8 cellular contexts compared by ENCODE assay signal in genomic region chr12:48681416-48681737, GRCh38. TPM values are rescaled to one million over a fixed set of nuclear protein-coding genes. Genes with fewer than 3 reads are reported as not detected.
DNase-seq lines count a peak whose midpoint lies in the region; ATAC-seq, FAIRE-seq and TF ChIP-seq lines count a peak whose summit lies in the region.

No MANE protein-coding gene starts in this region.

- TF ChIP-seq RAD21 in K562 (CRISPR knock-in tag; conservative IDR thresholded peaks at IDR 0.05 in 1 of 2, IDR thresholded peaks at IDR 0.05 in 1 of 2), result no peak

- intact Hi-C loops in K562 (cut with micrococcal nuclease) (no loop called here), kidney (cut with DNase I) (no loop called here)

- peaks cover 16% of the 10 kb centered on the region for H4K20me1 ChIP-seq in KMS-11 (ENCODE audit: insufficient read depth)
- no peaks in the 10 kb centered on the region for H4K20me1 ChIP-seq in K562 (replicated peaks; ENCODE audit: control insufficient read depth, insufficient read depth, low read length)

- peak overlapping the region; percentile 74 for H3K4me2 ChIP-seq in KMS-11
- peak overlapping the region; percentile 97 for H3K4me2 ChIP-seq in K562 (ENCODE audit: insufficient read depth, low read length)

- peak; percentile 3 for ATAC-seq in K562
- no peak for ATAC-seq in HG02870 (IDR thresholded peaks at IDR 0.05; ENCODE audit: unreplicated experiment)

- POLR2A ChIA-PET in K562 (lab: Yijun Ruan, JAX), result interaction anchor here (1.0 to 4.7 kb wide), 4 partner anchors 9 to 34 kb away, joined by 3 to 45 read pairs (median 14); no protein-coding TSS in a partner anchor

- no peaks in the 10 kb centered on the region for H3K9me1 ChIP-seq in K562 (ENCODE audit: control insufficient read depth, insufficient read depth, low read length)

- in situ Hi-C loops in K562 (cut with MboI), result no loop called here

- TSS peak; percentile 46 for BruUV-seq in K562 (replicated peaks; lab: Mats Ljungman, UMichigan)

- H3K27ac ChIP-seq in KMS-11, result peak overlapping the region; percentile 89
- H3K27ac ChIP-seq in K562 (ENCODE audit: extremely low read depth, low read depth, low read length), result peak overlapping the region; percentile 97
- H3K27ac ChIP-seq in kidney (ENCODE audit: low read depth in 2 of 2, low read length in 2 of 2), result peak overlapping the region; percentile 90 to 96
- peak overlapping the region; percentile 94 for H3K27ac ChIP-seq in suprapubic skin

- peaks cover 23% of the 10 kb centered on the region; the same call in 1 of the 2 replicates for H3K36me3 ChIP-seq in KMS-11 (ENCODE audit: insufficient read depth)
- peaks cover 45% of the 10 kb centered on the region for H3K36me3 ChIP-seq in K562 (ENCODE audit: control insufficient read depth, insufficient read depth, low read length)
- peaks cover 5 to 13% of the 10 kb centered on the region in 2 donors for H3K36me3 ChIP-seq in kidney (ENCODE audit: control insufficient read depth in 1 of 2, insufficient read depth in 2 of 2, low read length in 2 of 2)
- peaks cover 18% of the 10 kb centered on the region for H3K36me3 ChIP-seq in suprapubic skin

- H3K4me1 ChIP-seq in KMS-11 (ENCODE audit: low read depth, poor library complexity, severe bottlenecking) (peaks cover 42% of the 10 kb centered on the region), K562 (replicated peaks in 1 of 2; ENCODE audit: control insufficient read depth in 2 of 2, insufficient read depth in 2 of 2, low read length in 2 of 2) (peaks cover 9 to 19% of the 10 kb centered on the region in 2 experiments; a peak in 4 of 5 replicates), kidney (ENCODE audit: control insufficient read depth in 1 of 2, insufficient read depth in 1 of 2, low read depth in 1 of 2, low read length in 2 of 2) (peaks cover 15 to 21% of the 10 kb centered on the region in 2 donors), suprapubic skin (peaks cover 47% of the 10 kb centered on the region)

- H3K4me3 ChIP-seq in KMS-11 (IDR thresholded peaks at IDR 0.05; ENCODE audit: insufficient read depth, low read depth, low read length) (no peak overlapping the region), K562 (peak overlapping the region; percentile 99), kidney (ENCODE audit: low read length in 2 of 2) (peak overlapping the region; percentile 96 to 99), suprapubic skin (peak overlapping the region; percentile 91)

- peak overlapping the region; percentile 96 for H3K9ac ChIP-seq in KMS-11
- H3K9ac ChIP-seq in K562 (ENCODE audit: insufficient read depth in 1 of 2, low read depth in 2 of 2, low read length in 2 of 2), result peak overlapping the region; percentile 98 to 100
- peak overlapping the region; percentile 92 to 96 for H3K9ac ChIP-seq in kidney (ENCODE audit: low read length in 2 of 2)

- 0% methylated on average over 13 of the region's 13 CpGs for WGBS in K562 (ENCODE audit: insufficient coverage, low coverage, missing lambda C conversion rate)
- 0% methylated on average over 10 of the region's 13 CpGs for WGBS in suprapubic skin

- TF ChIP-seq EP300 in K562 (IDR thresholded peaks at IDR 0.05; ENCODE audit: low read length) (no peak), suprapubic skin (IDR thresholded peaks at IDR 0.05) (no peak)

- H3K9me3 ChIP-seq in K562 (replicated peaks; ENCODE audit: control insufficient read depth, insufficient read depth, low read depth, low read length) (no peaks in the 10 kb centered on the region), kidney (ENCODE audit: control insufficient read depth in 1 of 2, low read length in 2 of 2) (no peaks in the 10 kb centered on the region), suprapubic skin (no peaks in the 10 kb centered on the region)

- CTCF ChIA-PET in K562 (lab: Yijun Ruan, JAX; ENCODE audit: low intra/inter-chr PET ratio), result no interaction called here

- H3K79me2 ChIP-seq in KMS-11 (ENCODE audit: insufficient read depth, low read depth), result peaks cover 56% of the 10 kb centered on the region
- peaks cover 56% of the 10 kb centered on the region for H3K79me2 ChIP-seq in K562 (ENCODE audit: control insufficient read depth, insufficient read depth, low read length)

- DNase-seq in D341Med (ENCODE audit: low spot score), result peak; percentile 44
- DNase-seq in K562 (ENCODE audit: extremely low read depth in 1 of 4, low spot score in 3 of 4), result peak in 1 of 4 experiments; percentile 22
- no peak for DNase-seq in kidney
- no peak for DNase-seq in suprapubic skin (ENCODE audit: low spot score in 2 of 2)
- no peak for DNase-seq in mucosa of gallbladder (ENCODE audit: low spot score)
- no peak for DNase-seq in stimulated activated naive CD4-positive, alpha-beta T cell treated with Interleukin-2 at 50 U/mL for 16 hours (lab: John Stamatoyannopoulos, UW)

- FAIRE-seq in K562 (lab: Jason Lieb, UNC) (no peak), kidney (lab: Jason Lieb, UNC) (no peak)

- TF ChIP-seq CTCF in KMS-11 (conservative IDR thresholded peaks at IDR 0.05; ENCODE audit: low read depth, low read length), result no peak
- no peak for TF ChIP-seq CTCF in K562 (IDR thresholded peaks at IDR 0.05 in 2 of 3, conservative IDR thresholded peaks at IDR 0.05 in 1 of 3; ENCODE audit: insufficient read depth in 2 of 3, low read depth in 1 of 3, low read length in 3 of 3)
- no peak for TF ChIP-seq CTCF in kidney (IDR thresholded peaks at IDR 0.05; ENCODE audit: borderline replicate concordance, extremely low read depth, insufficient read depth)
- no peak for TF ChIP-seq CTCF in suprapubic skin (IDR thresholded peaks at IDR 0.05)

- no peak for TF ChIP-seq POLR2A in K562 (conservative IDR thresholded peaks at IDR 0.05)
- TF ChIP-seq POLR2A in suprapubic skin (IDR thresholded peaks at IDR 0.05), result no peak

- H2AFZ ChIP-seq in KMS-11 (ENCODE audit: low read depth) (peak overlapping the region; percentile 81), K562 (ENCODE audit: low read depth, low read length) (peak overlapping the region; percentile 95)

- H3K27me3 ChIP-seq in KMS-11 (ENCODE audit: insufficient read depth, low read depth), result no peaks in the 10 kb centered on the region
- H3K27me3 ChIP-seq in K562 (ENCODE audit: control insufficient read depth in 2 of 2, insufficient read depth in 2 of 2, low read length in 2 of 2), result no peaks in the 10 kb centered on the region
- H3K27me3 ChIP-seq in suprapubic skin, result no peaks in the 10 kb centered on the region

TF ChIP-seq in K562, 482 proteins besides CTCF, POLR2A, EP300 and RAD21 (continues in another document):
- TF ChIP-seq NFIC (IDR thresholded peaks at IDR 0.05) (no peak), PHF21A (IDR thresholded peaks at IDR 0.05; ENCODE audit: borderline replicate concordance, low read depth) (0 out of 2 replicates have a peak, but pooled peaks have one; percentile 6), POLR2H (tag; IDR thresholded peaks at IDR 0.05; ENCODE audit: low read depth) (no peak), COPS2 (conservative IDR thresholded peaks at IDR 0.05) (no peak), TARDBP (IDR thresholded peaks at IDR 0.05) (no peak), ZNF253 (CRISPR knock-in tag; conservative IDR thresholded peaks at IDR 0.05) (no peak), THRAP3 (IDR thresholded peaks at IDR 0.05; ENCODE audit: borderline replicate concordance) (peak; percentile 19; the same call in 1 of the 2 replicates), SRF (CRISPR knock-in tag; IDR thresholded peaks at IDR 0.05) (no peak)

RNA-seq across cellular contexts. Expression of gene KANSL2, which starts 0.7 kb away (rescaled TPM):
- 193 and 271 TPM in 2 replicates for total RNA-seq in K562 (2011; cell fraction: chromatin; rRNA removed; ENCODE audit: low replicate concordance)
- total RNA-seq in K562 (2011; cell fraction: nucleolus; rRNA removed), result 175 and 180 TPM in 2 replicates
- total RNA-seq in K562 (2011; cell fraction: nucleoplasm; rRNA removed), result 137 and 174 TPM in 2 replicates
- total RNA-seq in K562 (2014; rRNA removed), result 41.1 and 43.8 TPM in 2 replicates
- total RNA-seq in K562 (2014; rRNA removed; fragmentation: Illumina TruSeq; extraction: Trizol), result 65.0 and 70.3 TPM in 2 replicates
- 48.1 and 55.4 TPM in 2 replicates for total RNA-seq in K562 (2015; rRNA removed; fragmentation: Illumina TruSeq; extraction: Trizol)
- 43.6 and 44.8 TPM in 2 replicates for total RNA-seq in K562 (2021)
- 60.3 and 63.9 TPM in 2 replicates for polyA plus RNA-seq in K562 (2011; rRNA removed)
- polyA plus RNA-seq in K562 (2011; cell fraction: cytosol; rRNA removed), result 54.6 and 68.2 TPM in 2 replicates
- polyA plus RNA-seq in K562 (2011; cell fraction: nucleus; rRNA removed), result 83.7 and 86.1 TPM in 2 replicates
- polyA plus RNA-seq in K562 (2012), result 27.8 and 47.9 TPM in 2 replicates
- 45.6 and 48.5 TPM in 2 replicates for polyA plus RNA-seq in K562 (2014; fragmentation: Illumina TruSeq; extraction: Trizol)
- polyA plus RNA-seq in K562 (2014; fragmentation: Nextera tagmentation; extraction: Ambion mirVana), result 10 to 100 TPM; 80.0 to 89.8 TPM
- polyA plus RNA-seq in K562 (2014; rRNA removed), result 51.6 and 57.6 TPM in 2 replicates
- 134 and 138 TPM in 2 replicates for polyA minus RNA-seq in K562 (2011; rRNA and poly(A)+ RNA removed)
- polyA minus RNA-seq in K562 (2011; cell fraction: cytosol; rRNA and poly(A)+ RNA removed), result 26.6 and 44.2 TPM in 2 replicates
- 97.1 and 104 TPM in 2 replicates for polyA minus RNA-seq in K562 (2011; cell fraction: nucleus; rRNA and poly(A)+ RNA removed)
- total RNA-seq in kidney, result 32.2 TPM
- 24.6 TPM for polyA plus RNA-seq in kidney (ENCODE audit: insufficient read depth, low read depth, low replicate concordance)
- 10 to 100 TPM; 39.0 to 92.7 (median 62.4) TPM for total RNA-seq in suprapubic skin
- 23.5 TPM for total RNA-seq in mucosa of gallbladder

RNA-seq across cellular contexts. Expression of gene CCNT1, which starts 35.1 kb away (rescaled TPM):
- 99.4 and 118 TPM in 2 replicates for total RNA-seq in K562 (2011; cell fraction: chromatin; rRNA removed; ENCODE audit: low replicate concordance)
- 36.3 and 46.0 TPM in 2 replicates for total RNA-seq in K562 (2011; cell fraction: nucleolus; rRNA removed)
- 45.0 and 52.4 TPM in 2 replicates for total RNA-seq in K562 (2011; cell fraction: nucleoplasm; rRNA removed)
- total RNA-seq in K562 (2014; rRNA removed) (17.1 and 24.0 TPM in 2 replicates), K562 (2014; rRNA removed; fragmentation: Illumina TruSeq; extraction: Trizol) (51.0 and 60.3 TPM in 2 replicates), K562 (2015; rRNA removed; fragmentation: Illumina TruSeq; extraction: Trizol) (37.6 and 39.0 TPM in 2 replicates), K562 (2021) (52.4 and 53.9 TPM in 2 replicates), kidney (39.4 TPM), suprapubic skin (10 to 100 TPM; 23.4 to 74.4 (median 36.4) TPM), mucosa of gallbladder (30.1 TPM)
- polyA plus RNA-seq in K562 (2011; rRNA removed) (44.4 and 49.7 TPM in 2 replicates), K562 (2014; fragmentation: Illumina TruSeq; extraction: Trizol) (27.1 and 33.4 TPM in 2 replicates), K562 (2014; fragmentation: Nextera tagmentation; extraction: Ambion mirVana) (10 to 100 TPM in 1 of 2 experiments, 1 to 10 TPM in 1; 9.7 to 10.5 TPM), K562 (2014; rRNA removed) (18.2 and 18.5 TPM in 2 replicates), kidney (ENCODE audit: insufficient read depth, low read depth, low replicate concordance) (4.1 TPM)
- polyA plus RNA-seq in K562 (2011; cell fraction: cytosol; rRNA removed), result 14.6 and 26.2 TPM in 2 replicates
- 54.4 and 61.1 TPM in 2 replicates for polyA plus RNA-seq in K562 (2011; cell fraction: nucleus; rRNA removed)
- 14.2 and 17.1 TPM in 2 replicates for polyA plus RNA-seq in K562 (2012)
- 223 and 245 TPM in 2 replicates for polyA minus RNA-seq in K562 (2011; rRNA and poly(A)+ RNA removed)
- 31.3 and 40.4 TPM in 2 replicates for polyA minus RNA-seq in K562 (2011; cell fraction: cytosol; rRNA and poly(A)+ RNA removed)
- polyA minus RNA-seq in K562 (2011; cell fraction: nucleus; rRNA and poly(A)+ RNA removed), result 28.1 and 55.5 TPM in 2 replicates
